26 cellular contexts compared by ENCODE assay signal in genomic region chr10:50526185-50526584, GRCh38.
"Had no signal": no experiment of that assay in that cellular context is flagged by ENCODE, and none has a peak within 500 bp of the region (broad histone marks: within the 10 kb centered on the region; RNA-seq: fewer than 3 reads in every experiment).

No MANE protein-coding gene starts in this region.

- H3K4me1 Mint-ChIP-seq: nephron had no signal

- H3K27ac ChIP-seq: epithelial cell of prostate, esophagus muscularis mucosa, foreskin keratinocyte, gastroesophageal sphincter, heart left ventricle, hepatocyte, lower lobe of right lung, neural progenitor cell, parathyroid adenoma, prostate gland, right atrium auricular region, stomach, thyroid gland, vagina had no signal

- H3K4me1 ChIP-seq: foreskin keratinocyte, lower lobe of right lung, prostate gland, vagina had no signal

- H3K36me3 ChIP-seq: esophagus muscularis mucosa, gastroesophageal sphincter, heart left ventricle, lower lobe of right lung, neural progenitor cell, prostate gland, right atrium auricular region, stomach, thyroid gland, vagina had no signal

- H3K4me3 Mint-ChIP-seq: effector memory CD8-positive, alpha-beta T cell; nephron; neural progenitor cell had no signal

- H3K9ac ChIP-seq: neural progenitor cell, parathyroid adenoma had no signal

- H3K4me3 ChIP-seq: esophagus muscularis mucosa, gastroesophageal sphincter, heart left ventricle, hepatocyte, lower lobe of right lung, neural progenitor cell, prostate gland, right atrium auricular region, smooth muscle cell, stomach, thyroid gland, vagina had no signal

- H3K27me3 Mint-ChIP-seq: effector memory CD8-positive, alpha-beta T cell had no signal

- H3K27ac Mint-ChIP-seq: nephron, neural progenitor cell had no signal

- H3K4me2 ChIP-seq: hepatocyte, neural progenitor cell, smooth muscle cell had no signal

- ATAC-seq: effector memory CD8-positive, alpha-beta T cell; foreskin keratinocyte; gastroesophageal sphincter; left ventricle myocardium superior; lower lobe of right lung; sciatic nerve had no signal

- H3K27me3 ChIP-seq: esophagus muscularis mucosa, foreskin keratinocyte, gastroesophageal sphincter, heart left ventricle, hepatocyte, neural progenitor cell, right atrium auricular region, stomach, thyroid gland, vagina had no signal

- H3K9me3 Mint-ChIP-seq: effector memory CD8-positive, alpha-beta T cell; nephron; neural progenitor cell had no signal

- DNase-seq: cortex of kidney; effector memory CD8-positive, alpha-beta T cell; foreskin keratinocyte; heart left ventricle; left ventricle myocardium superior; lower lobe of right lung; stimulated activated CD4-positive, alpha-beta T cell treated with anti-CD3 and anti-CD28 coated beads, Interleukin-12 subunit alpha, Interleukin-12 subunit beta, amount 100 ng/mL, for 4 hours; stimulated activated CD4-positive, alpha-beta T cell treated with anti-CD3 and anti-CD28 coated beads, Interleukin-1b, Interleukin-23, amount 100 ng/mL, for 48 hours; stimulated activated CD4-positive, alpha-beta T cell treated with anti-CD3 and anti-CD28 coated beads, Interleukin-4, amount 100 ng/mL, for 1 hour; stimulated activated CD8-positive, alpha-beta memory T cell treated with anti-CD3 and anti-CD28 coated beads, Interleukin-4, amount 100 ng/mL, for 48 hours; stimulated activated naive CD4-positive, alpha-beta T cell treated with Interleukin-2 at 50 U/mL for 16 hours; stomach; thyroid gland; trophoblast cell had no signal
